Comparison of ENCODE assay signal across 1 cellular context in the genomic region with DNA sequence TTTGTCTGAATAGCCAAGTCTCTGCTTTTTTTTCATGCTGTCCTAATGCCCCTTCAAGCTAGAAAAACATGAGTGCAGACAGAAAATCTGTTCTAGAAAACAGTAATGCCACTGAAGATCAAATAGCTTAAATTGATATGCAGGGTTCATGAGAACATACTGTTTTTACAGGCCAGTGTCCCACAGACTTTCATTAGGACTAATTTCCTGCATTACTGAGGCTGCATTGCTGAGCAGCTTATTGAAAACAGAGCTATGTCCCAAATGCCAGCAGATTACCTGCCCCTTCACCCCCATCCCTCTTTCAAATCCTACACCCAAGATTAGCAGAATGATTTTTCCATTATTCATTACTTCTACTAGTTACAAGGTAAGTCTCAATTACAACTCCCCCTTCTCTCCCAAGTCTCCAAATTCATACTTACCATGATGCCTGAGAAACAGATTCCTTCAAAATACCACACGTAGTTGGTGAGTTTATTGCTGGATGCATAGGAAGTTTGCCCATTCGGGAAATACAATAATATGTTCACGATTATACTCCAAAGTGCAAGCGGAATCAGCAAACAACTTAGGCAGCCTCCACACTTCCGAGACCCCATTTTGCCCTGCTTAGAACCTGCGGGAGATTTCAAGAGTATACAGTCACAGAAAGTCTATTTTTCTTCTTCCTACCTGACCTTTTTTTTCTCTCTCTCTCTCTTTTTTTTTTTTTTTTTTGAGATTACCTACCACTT.
TF ChIP-seq lines count a peak whose summit lies in the region.

No MANE protein-coding gene starts in this region.

TF ChIP-seq in GM23338, 12 proteins besides CTCF, POLR2A, EP300 and RAD21 (continued from another document):
- TF ChIP-seq NANOG (IDR thresholded peaks at IDR 0.05; ENCODE audit: borderline replicate concordance) (no peak), EZH2phosphoT487 (IDR thresholded peaks at IDR 0.05; ENCODE audit: unreplicated experiment) (no peak), JUNB (IDR thresholded peaks at IDR 0.05; ENCODE audit: unreplicated experiment) (no peak), ZNF331 (CRISPR knock-in tag; IDR thresholded peaks at IDR 0.05; ENCODE audit: low read depth) (no peak), CREB1 (CRISPR knock-in tag; IDR thresholded peaks at IDR 0.05; ENCODE audit: low read depth) (no peak), STAT1 (IDR thresholded peaks at IDR 0.05; ENCODE audit: unreplicated experiment) (no peak), ZNF114 (CRISPR knock-in tag; IDR thresholded peaks at IDR 0.05) (no peak)
- TF ChIP-seq, protein P1, sequence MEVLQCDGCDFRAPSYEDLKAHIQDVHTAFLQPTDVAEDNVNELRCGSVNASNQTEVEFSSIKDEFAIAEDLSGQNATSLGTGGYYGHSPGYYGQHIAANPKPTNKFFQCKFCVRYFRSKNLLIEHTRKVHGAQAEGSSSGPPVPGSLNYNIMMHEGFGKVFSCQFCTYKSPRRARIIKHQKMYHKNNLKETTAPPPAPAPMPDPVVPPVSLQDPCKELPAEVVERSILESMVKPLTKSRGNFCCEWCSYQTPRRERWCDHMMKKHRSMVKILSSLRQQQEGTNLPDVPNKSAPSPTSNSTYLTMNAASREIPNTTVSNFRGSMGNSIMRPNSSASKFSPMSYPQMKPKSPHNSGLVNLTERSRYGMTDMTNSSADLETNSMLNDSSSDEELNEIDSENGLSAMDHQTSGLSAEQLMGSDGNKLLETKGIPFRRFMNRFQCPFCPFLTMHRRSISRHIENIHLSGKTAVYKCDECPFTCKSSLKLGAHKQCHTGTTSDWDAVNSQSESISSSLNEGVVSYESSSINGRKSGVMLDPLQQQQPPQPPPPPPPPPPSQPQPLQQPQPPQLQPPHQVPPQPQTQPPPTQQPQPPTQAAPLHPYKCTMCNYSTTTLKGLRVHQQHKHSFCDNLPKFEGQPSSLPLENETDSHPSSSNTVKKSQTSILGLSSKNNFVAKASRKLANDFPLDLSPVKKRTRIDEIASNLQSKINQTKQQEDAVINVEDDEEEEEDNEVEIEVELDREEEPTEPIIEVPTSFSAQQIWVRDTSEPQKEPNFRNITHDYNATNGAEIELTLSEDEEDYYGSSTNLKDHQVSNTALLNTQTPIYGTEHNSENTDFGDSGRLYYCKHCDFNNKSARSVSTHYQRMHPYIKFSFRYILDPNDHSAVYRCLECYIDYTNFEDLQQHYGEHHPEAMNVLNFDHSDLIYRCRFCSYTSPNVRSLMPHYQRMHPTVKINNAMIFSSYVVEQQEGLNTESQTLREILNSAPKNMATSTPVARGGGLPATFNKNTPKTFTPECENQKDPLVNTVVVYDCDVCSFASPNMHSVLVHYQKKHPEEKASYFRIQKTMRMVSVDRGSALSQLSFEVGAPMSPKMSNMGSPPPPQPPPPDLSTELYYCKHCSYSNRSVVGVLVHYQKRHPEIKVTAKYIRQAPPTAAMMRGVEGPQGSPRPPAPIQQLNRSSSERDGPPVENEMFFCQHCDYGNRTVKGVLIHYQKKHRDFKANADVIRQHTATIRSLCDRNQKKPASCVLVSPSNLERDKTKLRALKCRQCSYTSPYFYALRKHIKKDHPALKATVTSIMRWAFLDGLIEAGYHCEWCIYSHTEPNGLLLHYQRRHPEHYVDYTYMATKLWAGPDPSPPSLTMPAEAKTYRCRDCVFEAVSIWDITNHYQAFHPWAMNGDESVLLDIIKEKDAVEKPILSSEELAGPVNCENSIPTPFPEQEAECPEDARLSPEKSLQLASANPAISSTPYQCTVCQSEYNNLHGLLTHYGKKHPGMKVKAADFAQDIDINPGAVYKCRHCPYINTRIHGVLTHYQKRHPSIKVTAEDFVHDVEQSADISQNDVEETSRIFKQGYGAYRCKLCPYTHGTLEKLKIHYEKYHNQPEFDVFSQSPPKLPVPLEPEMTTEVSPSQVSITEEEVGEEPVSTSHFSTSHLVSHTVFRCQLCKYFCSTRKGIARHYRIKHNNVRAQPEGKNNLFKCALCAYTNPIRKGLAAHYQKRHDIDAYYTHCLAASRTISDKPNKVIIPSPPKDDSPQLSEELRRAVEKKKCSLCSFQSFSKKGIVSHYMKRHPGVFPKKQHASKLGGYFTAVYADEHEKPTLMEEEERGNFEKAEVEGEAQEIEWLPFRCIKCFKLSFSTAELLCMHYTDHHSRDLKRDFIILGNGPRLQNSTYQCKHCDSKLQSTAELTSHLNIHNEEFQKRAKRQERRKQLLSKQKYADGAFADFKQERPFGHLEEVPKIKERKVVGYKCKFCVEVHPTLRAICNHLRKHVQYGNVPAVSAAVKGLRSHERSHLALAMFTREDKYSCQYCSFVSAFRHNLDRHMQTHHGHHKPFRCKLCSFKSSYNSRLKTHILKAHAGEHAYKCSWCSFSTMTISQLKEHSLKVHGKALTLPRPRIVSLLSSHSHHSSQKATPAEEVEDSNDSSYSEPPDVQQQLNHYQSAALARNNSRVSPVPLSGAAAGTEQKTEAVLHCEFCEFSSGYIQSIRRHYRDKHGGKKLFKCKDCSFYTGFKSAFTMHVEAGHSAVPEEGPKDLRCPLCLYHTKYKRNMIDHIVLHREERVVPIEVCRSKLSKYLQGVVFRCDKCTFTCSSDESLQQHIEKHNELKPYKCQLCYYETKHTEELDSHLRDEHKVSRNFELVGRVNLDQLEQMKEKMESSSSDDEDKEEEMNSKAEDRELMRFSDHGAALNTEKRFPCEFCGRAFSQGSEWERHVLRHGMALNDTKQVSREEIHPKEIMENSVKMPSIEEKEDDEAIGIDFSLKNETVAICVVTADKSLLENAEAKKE (CRISPR knock-in tag; IDR thresholded peaks at IDR 0.05), result no peak
- TF ChIP-seq, protein P2, sequence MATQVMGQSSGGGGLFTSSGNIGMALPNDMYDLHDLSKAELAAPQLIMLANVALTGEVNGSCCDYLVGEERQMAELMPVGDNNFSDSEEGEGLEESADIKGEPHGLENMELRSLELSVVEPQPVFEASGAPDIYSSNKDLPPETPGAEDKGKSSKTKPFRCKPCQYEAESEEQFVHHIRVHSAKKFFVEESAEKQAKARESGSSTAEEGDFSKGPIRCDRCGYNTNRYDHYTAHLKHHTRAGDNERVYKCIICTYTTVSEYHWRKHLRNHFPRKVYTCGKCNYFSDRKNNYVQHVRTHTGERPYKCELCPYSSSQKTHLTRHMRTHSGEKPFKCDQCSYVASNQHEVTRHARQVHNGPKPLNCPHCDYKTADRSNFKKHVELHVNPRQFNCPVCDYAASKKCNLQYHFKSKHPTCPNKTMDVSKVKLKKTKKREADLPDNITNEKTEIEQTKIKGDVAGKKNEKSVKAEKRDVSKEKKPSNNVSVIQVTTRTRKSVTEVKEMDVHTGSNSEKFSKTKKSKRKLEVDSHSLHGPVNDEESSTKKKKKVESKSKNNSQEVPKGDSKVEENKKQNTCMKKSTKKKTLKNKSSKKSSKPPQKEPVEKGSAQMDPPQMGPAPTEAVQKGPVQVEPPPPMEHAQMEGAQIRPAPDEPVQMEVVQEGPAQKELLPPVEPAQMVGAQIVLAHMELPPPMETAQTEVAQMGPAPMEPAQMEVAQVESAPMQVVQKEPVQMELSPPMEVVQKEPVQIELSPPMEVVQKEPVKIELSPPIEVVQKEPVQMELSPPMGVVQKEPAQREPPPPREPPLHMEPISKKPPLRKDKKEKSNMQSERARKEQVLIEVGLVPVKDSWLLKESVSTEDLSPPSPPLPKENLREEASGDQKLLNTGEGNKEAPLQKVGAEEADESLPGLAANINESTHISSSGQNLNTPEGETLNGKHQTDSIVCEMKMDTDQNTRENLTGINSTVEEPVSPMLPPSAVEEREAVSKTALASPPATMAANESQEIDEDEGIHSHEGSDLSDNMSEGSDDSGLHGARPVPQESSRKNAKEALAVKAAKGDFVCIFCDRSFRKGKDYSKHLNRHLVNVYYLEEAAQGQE (IDR thresholded peaks at IDR 0.05; ENCODE audit: unreplicated experiment), result no peak
- TF ChIP-seq, protein P3, sequence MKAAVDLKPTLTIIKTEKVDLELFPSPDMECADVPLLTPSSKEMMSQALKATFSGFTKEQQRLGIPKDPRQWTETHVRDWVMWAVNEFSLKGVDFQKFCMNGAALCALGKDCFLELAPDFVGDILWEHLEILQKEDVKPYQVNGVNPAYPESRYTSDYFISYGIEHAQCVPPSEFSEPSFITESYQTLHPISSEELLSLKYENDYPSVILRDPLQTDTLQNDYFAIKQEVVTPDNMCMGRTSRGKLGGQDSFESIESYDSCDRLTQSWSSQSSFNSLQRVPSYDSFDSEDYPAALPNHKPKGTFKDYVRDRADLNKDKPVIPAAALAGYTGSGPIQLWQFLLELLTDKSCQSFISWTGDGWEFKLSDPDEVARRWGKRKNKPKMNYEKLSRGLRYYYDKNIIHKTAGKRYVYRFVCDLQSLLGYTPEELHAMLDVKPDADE (IDR thresholded peaks at IDR 0.05), result no peak
TF ChIP-seq in GM23338: peak in this region for 0.
